8 cellular contexts compared by ENCODE assay signal in the genomic region with DNA sequence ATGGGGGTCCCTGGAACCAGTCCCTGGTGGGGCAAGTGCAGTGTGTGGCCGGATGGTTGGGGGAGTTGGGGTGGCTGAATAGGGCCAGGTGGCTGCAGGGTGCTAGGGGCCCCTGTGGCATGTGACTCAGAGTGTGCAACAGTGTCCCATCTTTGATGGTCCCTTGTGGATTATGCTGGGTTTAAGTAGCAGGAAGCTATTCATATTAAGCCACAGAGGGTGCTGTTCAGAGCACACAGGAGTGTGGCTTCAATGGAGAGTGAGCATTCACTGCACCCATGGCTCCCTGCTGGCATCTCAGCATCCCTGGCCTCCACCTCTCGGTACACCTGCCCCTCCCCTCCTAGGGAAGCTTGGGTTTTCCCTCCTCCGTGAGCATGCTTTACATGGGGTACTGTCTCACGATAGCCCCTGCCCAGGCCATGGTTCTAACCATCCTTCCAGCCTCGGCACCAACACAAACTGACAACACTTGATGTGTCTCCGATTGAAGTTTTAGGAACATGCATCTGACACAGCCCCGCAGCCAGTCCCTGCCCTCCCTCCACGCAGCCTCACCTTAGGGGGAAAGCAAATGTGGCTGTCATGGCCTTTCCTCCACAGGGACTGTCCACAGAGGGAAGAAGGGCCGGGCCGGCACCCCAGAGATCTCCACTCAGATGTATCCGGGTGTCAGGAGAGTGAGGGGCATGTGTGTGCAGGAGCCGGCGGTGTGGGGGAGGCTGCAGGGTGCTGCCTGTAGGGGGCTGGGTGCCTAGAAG. TPM values are rescaled to one million over a fixed set of nuclear protein-coding genes. Genes with fewer than 3 reads are reported as not detected.
A peak's percentile ranks its signal among the peaks of the same experiment; 100 is the strongest.
DNase-seq lines count a peak whose midpoint lies in the region; ATAC-seq, FAIRE-seq and TF ChIP-seq lines count a peak whose summit lies in the region.

No MANE protein-coding gene starts in this region.

- ATAC-seq in A549, result peak; percentile 28 to 36; a peak in 4 of 6 replicates
- peak; percentile 61 for ATAC-seq in HG02840 (IDR thresholded peaks at IDR 0.05; ENCODE audit: low FRiP score, unreplicated experiment)
- ATAC-seq in stimulated activated naive CD8-positive, alpha-beta T cell treated with anti-CD3 and anti-CD28 coated beads, Interleukin-15, Interleukin-2, amounts not matched to agents 100 U/mL and 50 U/mL, for 24 hours, result peak; percentile 62

- FAIRE-seq in A549 (lab: Jason Lieb, UNC), result no peak
- FAIRE-seq in GM18507 (lab: Jason Lieb, UNC), result peak; percentile 61

- 72% methylated on average over 12 of the region's 13 CpGs for WGBS in A549 (ENCODE audit: missing lambda C conversion rate)

- H3K4me1 ChIP-seq in A549 (peaks cover 38% of the 10 kb centered on the region), colonic mucosa (peaks cover 5% of the 10 kb centered on the region)

- no peak for TF ChIP-seq CTCF in A549 (IDR thresholded peaks at IDR 0.05)
- TF ChIP-seq CTCF in colonic mucosa (IDR thresholded peaks at IDR 0.05), result no peak

- intact Hi-C loops in colonic mucosa (cut with DNase I), result no loop called here

- H3K9ac ChIP-seq in colonic mucosa (ENCODE audit: low read depth in 2 of 2, low read length in 2 of 2), result no peak overlapping the region

- TF ChIP-seq EP300 in A549 (IDR thresholded peaks at IDR 0.05), result no peak

- no peaks in the 10 kb centered on the region for H3K9me3 ChIP-seq in A549
- no peaks in the 10 kb centered on the region for H3K9me3 ChIP-seq in colonic mucosa

- H3K36me3 ChIP-seq in colonic mucosa, result no peaks in the 10 kb centered on the region

- H3K27ac ChIP-seq in A549 (peak overlapping the region; percentile 55 to 83), colonic mucosa (peak overlapping the region; percentile 24)

- POLR2A ChIA-PET in A549 (lab: Yijun Ruan, JAX), result no interaction called here

- H3K4me3 ChIP-seq in A549 (no peak overlapping the region), colonic mucosa (no peak overlapping the region)

- peak in 1 of 2 experiments; percentile 35 for DNase-seq in A549 (ENCODE audit: low read depth in 1 of 2, low spot score in 1 of 2)
- peak; percentile 38 for DNase-seq in GM18507 (ENCODE audit: extremely low spot score, insufficient read length, low read depth)
- DNase-seq in NCI-H69 (lab: John Stamatoyannopoulos, UW), result peak; percentile 31
- DNase-seq in colonic mucosa, result no peak
- DNase-seq in stimulated activated naive CD8-positive, alpha-beta T cell treated with anti-CD3 and anti-CD28 coated beads, Interleukin-15, Interleukin-2, amounts not matched to agents 100 U/mL and 50 U/mL, for 24 hours, result peak; percentile 42
- DNase-seq in AG08395 (ENCODE audit: low spot score), result no peak
- DNase-seq in GOT3 (lab: John Stamatoyannopoulos, UW), result no peak

- TF ChIP-seq RAD21 in A549 (conservative IDR thresholded peaks at IDR 0.05 in 1 of 2, IDR thresholded peaks at IDR 0.05 in 1 of 2), result no peak

- no peak for TF ChIP-seq POLR2A in A549 (IDR thresholded peaks at IDR 0.05; ENCODE audit: low read length)

- CTCF ChIA-PET in A549 (lab: Yijun Ruan, JAX), result no interaction called here

- no peaks in the 10 kb centered on the region for H3K27me3 ChIP-seq in colonic mucosa

- peak overlapping the region; percentile 14; the same call in 1 of the 3 replicates for H3K4me2 ChIP-seq in A549

TF ChIP-seq in A549, 52 proteins besides CTCF, POLR2A, EP300 and RAD21:
- TF ChIP-seq FOXS1 (CRISPR knock-in tag; IDR thresholded peaks at IDR 0.05) (no peak), ZSCAN20 (CRISPR knock-in tag; IDR thresholded peaks at IDR 0.05) (no peak), HDAC2 (IDR thresholded peaks at IDR 0.05) (no peak), FOSB (CRISPR knock-in tag; IDR thresholded peaks at IDR 0.05) (no peak), RFX5 (IDR thresholded peaks at IDR 0.05) (no peak), ESRRA (IDR thresholded peaks at IDR 0.05; ENCODE audit: borderline replicate concordance, low read length) (no peak), ZFP36 (IDR thresholded peaks at IDR 0.05; ENCODE audit: borderline replicate concordance, partially characterized antibody) (no peak)
- TF ChIP-seq, protein P1, sequence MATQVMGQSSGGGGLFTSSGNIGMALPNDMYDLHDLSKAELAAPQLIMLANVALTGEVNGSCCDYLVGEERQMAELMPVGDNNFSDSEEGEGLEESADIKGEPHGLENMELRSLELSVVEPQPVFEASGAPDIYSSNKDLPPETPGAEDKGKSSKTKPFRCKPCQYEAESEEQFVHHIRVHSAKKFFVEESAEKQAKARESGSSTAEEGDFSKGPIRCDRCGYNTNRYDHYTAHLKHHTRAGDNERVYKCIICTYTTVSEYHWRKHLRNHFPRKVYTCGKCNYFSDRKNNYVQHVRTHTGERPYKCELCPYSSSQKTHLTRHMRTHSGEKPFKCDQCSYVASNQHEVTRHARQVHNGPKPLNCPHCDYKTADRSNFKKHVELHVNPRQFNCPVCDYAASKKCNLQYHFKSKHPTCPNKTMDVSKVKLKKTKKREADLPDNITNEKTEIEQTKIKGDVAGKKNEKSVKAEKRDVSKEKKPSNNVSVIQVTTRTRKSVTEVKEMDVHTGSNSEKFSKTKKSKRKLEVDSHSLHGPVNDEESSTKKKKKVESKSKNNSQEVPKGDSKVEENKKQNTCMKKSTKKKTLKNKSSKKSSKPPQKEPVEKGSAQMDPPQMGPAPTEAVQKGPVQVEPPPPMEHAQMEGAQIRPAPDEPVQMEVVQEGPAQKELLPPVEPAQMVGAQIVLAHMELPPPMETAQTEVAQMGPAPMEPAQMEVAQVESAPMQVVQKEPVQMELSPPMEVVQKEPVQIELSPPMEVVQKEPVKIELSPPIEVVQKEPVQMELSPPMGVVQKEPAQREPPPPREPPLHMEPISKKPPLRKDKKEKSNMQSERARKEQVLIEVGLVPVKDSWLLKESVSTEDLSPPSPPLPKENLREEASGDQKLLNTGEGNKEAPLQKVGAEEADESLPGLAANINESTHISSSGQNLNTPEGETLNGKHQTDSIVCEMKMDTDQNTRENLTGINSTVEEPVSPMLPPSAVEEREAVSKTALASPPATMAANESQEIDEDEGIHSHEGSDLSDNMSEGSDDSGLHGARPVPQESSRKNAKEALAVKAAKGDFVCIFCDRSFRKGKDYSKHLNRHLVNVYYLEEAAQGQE (IDR thresholded peaks at IDR 0.05), result no peak
- TF ChIP-seq, protein P2, sequence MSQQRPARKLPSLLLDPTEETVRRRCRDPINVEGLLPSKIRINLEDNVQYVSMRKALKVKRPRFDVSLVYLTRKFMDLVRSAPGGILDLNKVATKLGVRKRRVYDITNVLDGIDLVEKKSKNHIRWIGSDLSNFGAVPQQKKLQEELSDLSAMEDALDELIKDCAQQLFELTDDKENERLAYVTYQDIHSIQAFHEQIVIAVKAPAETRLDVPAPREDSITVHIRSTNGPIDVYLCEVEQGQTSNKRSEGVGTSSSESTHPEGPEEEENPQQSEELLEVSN (IDR thresholded peaks at IDR 0.05; ENCODE audit: borderline replicate concordance, low read depth), result no peak
- TF ChIP-seq, protein P3, sequence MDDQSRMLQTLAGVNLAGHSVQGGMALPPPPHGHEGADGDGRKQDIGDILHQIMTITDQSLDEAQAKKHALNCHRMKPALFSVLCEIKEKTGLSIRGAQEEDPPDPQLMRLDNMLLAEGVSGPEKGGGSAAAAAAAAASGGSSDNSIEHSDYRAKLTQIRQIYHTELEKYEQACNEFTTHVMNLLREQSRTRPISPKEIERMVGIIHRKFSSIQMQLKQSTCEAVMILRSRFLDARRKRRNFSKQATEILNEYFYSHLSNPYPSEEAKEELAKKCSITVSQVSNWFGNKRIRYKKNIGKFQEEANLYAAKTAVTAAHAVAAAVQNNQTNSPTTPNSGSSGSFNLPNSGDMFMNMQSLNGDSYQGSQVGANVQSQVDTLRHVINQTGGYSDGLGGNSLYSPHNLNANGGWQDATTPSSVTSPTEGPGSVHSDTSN (IDR thresholded peaks at IDR 0.05), result no peak
- TF ChIP-seq, protein P4, sequence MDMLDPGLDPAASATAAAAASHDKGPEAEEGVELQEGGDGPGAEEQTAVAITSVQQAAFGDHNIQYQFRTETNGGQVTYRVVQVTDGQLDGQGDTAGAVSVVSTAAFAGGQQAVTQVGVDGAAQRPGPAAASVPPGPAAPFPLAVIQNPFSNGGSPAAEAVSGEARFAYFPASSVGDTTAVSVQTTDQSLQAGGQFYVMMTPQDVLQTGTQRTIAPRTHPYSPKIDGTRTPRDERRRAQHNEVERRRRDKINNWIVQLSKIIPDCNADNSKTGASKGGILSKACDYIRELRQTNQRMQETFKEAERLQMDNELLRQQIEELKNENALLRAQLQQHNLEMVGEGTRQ (IDR thresholded peaks at IDR 0.05), result no peak

RNA-seq across cellular contexts. Expression of a gene that starts 30.4 kb away (rescaled TPM):
- polyA plus RNA-seq in A549 (2011; rRNA removed) (44.8 and 51.9 TPM in 2 replicates), A549 (2017; fragmentation: RNase III; extraction: RNeasy Plus Mini Kit Qiagen cat#74134 plus additional on column Dnase treatment) (73.1 to 95.5 TPM (median 75.0 TPM) in 3 replicates)
- polyA plus RNA-seq in A549 (2012; cell fraction: cytosol; rRNA removed), result 163 and 170 TPM in 2 replicates
- 212 and 232 TPM in 2 replicates for polyA plus RNA-seq in A549 (2012; cell fraction: nucleus; rRNA removed)
- 42.8 and 64.9 TPM in 2 replicates for polyA minus RNA-seq in A549 (2011; rRNA and poly(A)+ RNA removed)
- 100 to 1,000 TPM in 1 of 2 donors, 10 to 100 TPM in 1; 99.3 to 154 TPM for total RNA-seq in colonic mucosa

Comparison
In these comparisons a context has a peak if more than half of its experiments do, and no peak if none do; other contexts are left out.
1. DNase-seq: peak in GM18507 (single experiment), NCI-H69 (single experiment) and stimulated activated naive CD8-positive, alpha-beta T cell treated with anti-CD3 and anti-CD28 coated beads, Interleukin-15, Interleukin-2, amounts not matched to agents 100 U/mL and 50 U/mL, for 24 hours (single experiment); none in colonic mucosa (single experiment), AG08395 (single experiment) and GOT3 (single experiment).
2. Peak in every context shown above with its lines, with median percentiles within 50 percentile points of each other: ATAC-seq.